ENCODE assay signal across 17 cellular contexts in genomic region chr12:120813588-120814153, GRCh38.
DNase-seq lines count a peak whose midpoint lies in the region; ATAC-seq, FAIRE-seq and TF ChIP-seq lines count a peak whose summit lies in the region.
"Had no signal": no experiment of that assay in that cellular context is flagged by ENCODE, and none has a peak within 500 bp of the region (broad histone marks: within the 10 kb centered on the region; RNA-seq: fewer than 3 reads in every experiment).

No MANE protein-coding gene starts in this region.

- in situ Hi-C loops in GM12878 (cut with MboI) (no loop called here), GM13976 (cut with MboI; ENCODE audit: low sequenced_read_pairs, unreplicated experiment) (no loop called here)

- H3K4me2 ChIP-seq in GM12878 (ENCODE audit: control insufficient read depth, insufficient read depth) = no peak overlapping the region
- H3K4me2 ChIP-seq: A549, BLaER1 had no signal

- no peaks in the 10 kb centered on the region for H3K9me3 ChIP-seq in GM12878 (replicated peaks; ENCODE audit: control insufficient read depth, insufficient read depth, low read length)
- H3K9me3 ChIP-seq in upper lobe of left lung = no peaks in the 10 kb centered on the region
- H3K9me3 ChIP-seq: A549, BLaER1 had no signal

- RAD21 ChIA-PET in GM12878 (lab: Charles Lee; ENCODE audit: unreplicated experiment) = interaction anchor here (2.5 kb wide), 1 partner anchor 13 kb away, joined by 17 read pairs; no protein-coding TSS in a partner anchor

- peaks cover 27% of the 10 kb centered on the region for H3K79me2 ChIP-seq in GM12878 (ENCODE audit: control insufficient read depth, insufficient read depth, low read length)

- H3K4me3 ChIP-seq in GM12878 (no peak overlapping the region), upper lobe of left lung (no peak overlapping the region)
- H3K4me3 ChIP-seq: A549, BLaER1 had no signal

- TF ChIP-seq POLR2A in GM12878 (IDR thresholded peaks at IDR 0.05; ENCODE audit: low read depth, low read length) = no peak
- TF ChIP-seq POLR2A in upper lobe of left lung (IDR thresholded peaks at IDR 0.05) = no peak

- H3K4me1 ChIP-seq in GM12878 (ENCODE audit: control insufficient read depth, insufficient read depth, low read length) (peaks cover 15% of the 10 kb centered on the region), upper lobe of left lung (peaks cover 5 to 11% (median 8%) of the 10 kb centered on the region in 4 donors)
- H3K4me1 ChIP-seq: A549, BLaER1 had no signal

- no peak for TF ChIP-seq CTCF in GM12878 (IDR thresholded peaks at IDR 0.05 in 2 of 3, conservative IDR thresholded peaks at IDR 0.05 in 1 of 3; ENCODE audit: control insufficient read depth in 2 of 3, extremely low read depth in 1 of 3, insufficient read depth in 1 of 3, low read depth in 3 of 3, low read length in 3 of 3)
- no peak for TF ChIP-seq CTCF in upper lobe of left lung (IDR thresholded peaks at IDR 0.05)
- no peak for TF ChIP-seq CTCF in GM13976 (IDR thresholded peaks at IDR 0.05; ENCODE audit: borderline replicate concordance, control extremely low read depth, extremely low read depth, insufficient read depth, missing control alignments)

- BruUV-seq in GM12878 (replicated peaks; lab: Mats Ljungman, UMichigan) = no TSS peak

- peak; percentile 41 for DNase-seq in NCI-H82 (lab: John Stamatoyannopoulos, UW)
- no peak for DNase-seq in NCI-H82 treated with DMSO at 0.1 percent for 48 hours (lab: John Stamatoyannopoulos, UW; ENCODE audit: unreplicated experiment)
- DNase-seq in HEK293T (ENCODE audit: extremely low spot score) = no peak
- DNase-seq in GM12878 (ENCODE audit: low read depth, low spot score) = no peak
- DNase-seq in upper lobe of left lung = no peak
- no peak for DNase-seq in GM13976 (ENCODE audit: low spot score)
- no peak for DNase-seq in C1 segment of cervical spinal cord (lab: John Stamatoyannopoulos, UW)
- DNase-seq: Calu3; CD8-positive, alpha-beta T cell; DMS79 treated with DMSO at 0.1 percent for 48 hours; H9 had no signal

- POLR2A ChIA-PET in HEK293T (lab: Yijun Ruan, JAX) (no interaction called here), GM12878 (lab: Charles Lee) (no interaction called here)

- CTCF ChIA-PET in HEK293T (lab: Yijun Ruan, JAX) (no interaction called here), GM12878 (lab: Yijun Ruan, JAX) (interaction anchor here (1.0 to 1.4 kb wide), 6 partner anchors 13 to 65 kb away, joined by 3 to 7 read pairs (median 3); no protein-coding TSS in a partner anchor)

- H3K27me3 ChIP-seq in GM12878 (replicated peaks in 1 of 2; ENCODE audit: control insufficient read depth in 2 of 2, insufficient read depth in 2 of 2, low read length in 1 of 2) (no peaks in the 10 kb centered on the region), upper lobe of left lung (no peaks in the 10 kb centered on the region)
- H3K27me3 ChIP-seq: BLaER1 had no signal

- no peak for TF ChIP-seq RAD21 in GM12878 (IDR thresholded peaks at IDR 0.05; ENCODE audit: insufficient read depth, low read depth, low read length)

- SMC1A ChIA-PET in GM12878 (lab: Charles Lee; ENCODE audit: uncharacterized antibody, unreplicated experiment) = interaction anchor here (0.9 to 5.2 kb wide), 6 partner anchors 13 to 34 kb away, joined by 3 to 53 read pairs (median 4); no protein-coding TSS in a partner anchor

- TF ChIP-seq EP300 in GM12878 (IDR thresholded peaks at IDR 0.05; ENCODE audit: borderline replicate concordance in 1 of 2, control insufficient read depth in 1 of 2, low read depth in 2 of 2, low read length in 2 of 2) = no peak
- no peak for TF ChIP-seq EP300 in upper lobe of left lung (IDR thresholded peaks at IDR 0.05)

- H3K9ac ChIP-seq in GM12878 (ENCODE audit: control insufficient read depth, insufficient read depth, low read length) = no peak overlapping the region
- H3K9ac ChIP-seq: BLaER1 had no signal

- H3K36me3 ChIP-seq in GM12878 (ENCODE audit: control insufficient read depth in 2 of 2, insufficient read depth in 2 of 2, low read length in 1 of 2) (peaks cover 0 to 4% of the 10 kb centered on the region in 2 experiments; a peak in 2 of 4 replicates), upper lobe of left lung (peaks cover 0 to 7% (median 3%) of the 10 kb centered on the region in 4 donors)

- intact Hi-C loops in GM12878 (cut with micrococcal nuclease; ENCODE audit: unreplicated experiment) = no loop called here

- H4K20me1 ChIP-seq in GM12878 (ENCODE audit: control insufficient read depth, insufficient read depth) = no peaks in the 10 kb centered on the region

- 92% methylated on average over 2 of the region's 2 CpGs for WGBS in GM12878 (ENCODE audit: insufficient coverage, insufficient replicate concordance, low lambda C conversion rate, missing lambda C conversion rate)
- WGBS in upper lobe of left lung, 2 donors = 97 to 100% methylated on average over 2 of the region's 2 CpGs

- FAIRE-seq in GM12878 (lab: Jason Lieb, UNC) = no peak
- FAIRE-seq: A549, GM12891, GM18507, H1 had no signal

- no peak overlapping the region for H2AFZ ChIP-seq in GM12878 (ENCODE audit: control insufficient read depth, low read depth, low read length)

- no peak; the same call in 2 of the 3 replicates for ATAC-seq in GM12878
- no peak for ATAC-seq in upper lobe of left lung (ENCODE audit: low FRiP score in 2 of 2)
- ATAC-seq: A549; CD8-positive, alpha-beta T cell had no signal

- H3K27ac ChIP-seq in GM12878 (ENCODE audit: control insufficient read depth, insufficient read depth) = no peak overlapping the region
- H3K27ac ChIP-seq in upper lobe of left lung = no peak overlapping the region
- H3K27ac ChIP-seq: 22Rv1, A549, BLaER1 had no signal

TF ChIP-seq in HEK293T, 16 proteins besides CTCF, POLR2A, EP300 and RAD21:
- TF ChIP-seq NFRKB (IDR thresholded peaks at IDR 0.05) (no peak), L3MBTL2 (conservative IDR thresholded peaks at IDR 0.05) (no peak), FOXM1 (IDR thresholded peaks at IDR 0.05; ENCODE audit: borderline replicate concordance) (no peak), HDGF (IDR thresholded peaks at IDR 0.05; ENCODE audit: borderline replicate concordance) (no peak), SUZ12 (IDR thresholded peaks at IDR 0.05) (no peak), PKNOX1 (IDR thresholded peaks at IDR 0.05) (peak; percentile 62; the same call in 1 of the 2 replicates), LEF1 (IDR thresholded peaks at IDR 0.05; ENCODE audit: borderline replicate concordance) (no peak)

TF ChIP-seq in GM12878, 131 proteins besides CTCF, POLR2A, EP300 and RAD21:
- TF ChIP-seq SP1 (IDR thresholded peaks at IDR 0.05; ENCODE audit: low read depth, low read length) (no peak), GATAD2B (conservative IDR thresholded peaks at IDR 0.05; ENCODE audit: low read depth) (no peak), PKNOX1 (IDR thresholded peaks at IDR 0.05) (peak; percentile 58; the same call in 1 of the 2 replicates)
